In the genomic region with DNA sequence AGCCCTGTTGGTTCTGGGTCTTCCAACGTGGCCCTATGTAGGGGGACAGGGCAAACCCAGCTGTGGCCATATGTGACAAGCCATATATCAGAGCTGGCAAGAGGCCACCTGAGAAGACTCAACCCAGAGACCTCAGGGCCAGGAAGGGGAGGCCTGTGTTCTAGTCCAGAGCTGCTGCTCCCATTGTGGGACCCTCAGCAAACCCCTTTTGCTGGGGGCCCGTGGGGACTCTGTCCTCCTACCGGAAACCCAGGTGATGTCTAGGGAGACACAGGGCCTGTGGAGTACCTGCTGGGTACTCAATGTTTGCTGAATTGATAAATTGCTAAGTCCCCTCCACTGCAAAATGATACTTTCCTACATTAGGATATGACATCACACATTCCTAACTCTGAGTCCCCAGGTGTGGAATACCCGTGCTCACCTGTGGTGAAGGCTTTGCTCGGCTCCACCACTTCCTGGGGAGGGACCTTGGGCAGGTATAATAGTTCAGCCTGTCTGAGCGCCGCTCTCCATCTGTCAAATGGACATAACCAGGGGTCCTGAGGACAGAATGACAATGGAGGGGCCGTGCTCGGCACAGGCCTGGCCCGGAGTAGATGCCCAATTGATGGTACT, we compare ENCODE assay signal across 29 cellular contexts. TPM values are rescaled to one million over a fixed set of nuclear protein-coding genes. Genes with fewer than 3 reads are reported as not detected.
"Had no signal": no experiment of that assay in that cellular context is flagged by ENCODE, and none has a peak within 500 bp of the region (broad histone marks: within the 10 kb centered on the region; RNA-seq: fewer than 3 reads in every experiment).

No MANE protein-coding gene starts in this region.

- DNase-seq: kidney glomerular epithelial cell; left colon; lower lobe of right lung; mammary epithelial cell; mesenchymal stem cell; naive B cell; nucleus accumbens; retina; stimulated activated CD4-positive, alpha-beta T cell treated with anti-CD3 and anti-CD28 coated beads, Interleukin-12 subunit alpha, Interleukin-12 subunit beta, amount 100 ng/mL, for 4 hours; stimulated activated CD4-positive, alpha-beta T cell treated with anti-CD3 and anti-CD28 coated beads, Interleukin-15, amount 100 ng/mL, for 24 hours; stimulated activated CD4-positive, alpha-beta T cell treated with anti-CD3 and anti-CD28 coated beads, Interleukin-2, amount 100 ng/mL, for 24 hours; stimulated activated CD4-positive, alpha-beta T cell treated with anti-CD3 and anti-CD28 coated beads, Interleukin-4, amount 100 ng/mL, for 1 hour; stimulated activated naive B cell treated with anti-CD40 and anti-IgM and Interleukin-4, amounts not matched to agents 10 μg/mL and 1 μg/mL and 100 μg/mL, for 72 hours; stimulated activated naive CD8-positive, alpha-beta T cell treated with anti-CD3 and anti-CD28 coated beads, Interleukin-15, Interleukin-2, amounts not matched to agents 100 U/mL and 50 U/mL, for 24 hours; stomach; testis; thyroid gland; transverse colon; upper lobe of left lung had no signal

- H3K36me3 Mint-ChIP-seq: mesothelial cell of epicardium; naive B cell; natural killer cell treated with Interleukin-12 subunit alpha and Interleukin-12 subunit beta and Interleukin-15 and Interleukin-18, amount 100 ng/mL, for 72 hours; stimulated activated naive B cell treated with anti-CD40 and anti-IgM and Interleukin-4, amounts not matched to agents 10 μg/mL and 1 μg/mL and 100 μg/mL, for 72 hours had no signal

- H3K4me1 ChIP-seq: left lung, lower lobe of right lung, pancreas, prostate gland, testis, thyroid gland, upper lobe of left lung had no signal

- H3K36me3 ChIP-seq: left lung, lower lobe of right lung, pancreas, prostate gland, thyroid gland, transverse colon, upper lobe of left lung, vagina had no signal

- H3K4me3 ChIP-seq: hepatocyte, left lung, lower lobe of right lung, pancreas, prostate gland, skin epidermis, stomach, testis, thyroid gland, transverse colon, upper lobe of left lung, vagina had no signal

- H3K27me3 ChIP-seq: hepatocyte, left lung, pancreas, stomach, testis, thyroid gland, transverse colon, upper lobe of left lung, vagina had no signal

- H3K9me3 Mint-ChIP-seq: mesothelial cell of epicardium; naive B cell; natural killer cell treated with Interleukin-12 subunit alpha and Interleukin-12 subunit beta and Interleukin-15 and Interleukin-18, amount 100 ng/mL, for 72 hours had no signal

- H3K4me1 Mint-ChIP-seq: mesothelial cell of epicardium, naive B cell had no signal

- H3K27ac ChIP-seq: hepatocyte, left lung, lower lobe of right lung, pancreas, prostate gland, skin epidermis, stomach, testis, thyroid gland, transverse colon, upper lobe of left lung, vagina had no signal

- H3K4me3 Mint-ChIP-seq: mesothelial cell of epicardium; naive B cell; natural killer cell treated with Interleukin-12 subunit alpha and Interleukin-12 subunit beta and Interleukin-15 and Interleukin-18, amount 100 ng/mL, for 72 hours; stimulated activated naive B cell treated with anti-CD40 and anti-IgM and Interleukin-4, amounts not matched to agents 10 μg/mL and 1 μg/mL and 100 μg/mL, for 72 hours had no signal

- H3K79me2 ChIP-seq: hepatocyte had no signal

- ATAC-seq: left colon; left lung; lower lobe of right lung; pancreas; right cardiac atrium; sciatic nerve; stimulated activated naive B cell treated with anti-CD40 and anti-IgM and Interleukin-4, amounts not matched to agents 10 μg/mL and 1 μg/mL and 100 μg/mL, for 72 hours; stimulated activated naive CD8-positive, alpha-beta T cell treated with anti-CD3 and anti-CD28 coated beads, Interleukin-15, Interleukin-2, amounts not matched to agents 100 U/mL and 50 U/mL, for 24 hours had no signal

- H3K9me3 ChIP-seq: left lung, lower lobe of right lung, pancreas, prostate gland, stomach, testis, thyroid gland, transverse colon, upper lobe of left lung, vagina had no signal

- H3K4me2 ChIP-seq: hepatocyte had no signal

- H3K27ac Mint-ChIP-seq: mesothelial cell of epicardium; naive B cell; natural killer cell treated with Interleukin-12 subunit alpha and Interleukin-12 subunit beta and Interleukin-15 and Interleukin-18, amount 100 ng/mL, for 72 hours; stimulated activated naive B cell treated with anti-CD40 and anti-IgM and Interleukin-4, amounts not matched to agents 10 μg/mL and 1 μg/mL and 100 μg/mL, for 72 hours had no signal

RNA-seq across cellular contexts. Expression of a gene that starts 38.4 kb away (rescaled TPM):
- total RNA-seq: natural killer cell treated with Interleukin-12 subunit alpha and Interleukin-12 subunit beta and Interleukin-15 and Interleukin-18, amount 100 ng/mL, for 72 hours had no signal
